ENCODE assay signal across 1 cellular context in the genomic region with DNA sequence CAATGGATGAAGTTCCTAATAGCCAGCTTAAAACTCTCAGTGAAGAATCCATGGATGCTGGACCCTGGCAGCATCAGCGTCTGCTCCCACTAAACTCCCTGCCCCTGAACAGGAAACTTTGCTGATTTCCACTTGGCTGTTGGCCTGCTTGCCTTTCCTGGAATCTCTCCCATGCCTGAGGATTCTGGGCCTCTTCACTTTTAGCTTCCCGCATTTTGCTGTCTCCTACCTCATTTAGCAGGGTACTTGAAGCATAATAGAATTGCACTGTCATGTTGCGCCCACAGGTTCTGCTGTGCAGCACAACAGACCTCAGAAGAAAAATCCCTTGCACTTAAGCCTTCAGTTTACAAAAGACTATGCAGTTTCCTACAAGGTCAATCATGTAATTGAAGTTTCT.
TF ChIP-seq lines count a peak whose summit lies in the region.

No MANE protein-coding gene starts in this region.

TF ChIP-seq in GM23338, 12 proteins besides CTCF, POLR2A, EP300 and RAD21 (continued from another document):
- TF ChIP-seq, protein P1, sequence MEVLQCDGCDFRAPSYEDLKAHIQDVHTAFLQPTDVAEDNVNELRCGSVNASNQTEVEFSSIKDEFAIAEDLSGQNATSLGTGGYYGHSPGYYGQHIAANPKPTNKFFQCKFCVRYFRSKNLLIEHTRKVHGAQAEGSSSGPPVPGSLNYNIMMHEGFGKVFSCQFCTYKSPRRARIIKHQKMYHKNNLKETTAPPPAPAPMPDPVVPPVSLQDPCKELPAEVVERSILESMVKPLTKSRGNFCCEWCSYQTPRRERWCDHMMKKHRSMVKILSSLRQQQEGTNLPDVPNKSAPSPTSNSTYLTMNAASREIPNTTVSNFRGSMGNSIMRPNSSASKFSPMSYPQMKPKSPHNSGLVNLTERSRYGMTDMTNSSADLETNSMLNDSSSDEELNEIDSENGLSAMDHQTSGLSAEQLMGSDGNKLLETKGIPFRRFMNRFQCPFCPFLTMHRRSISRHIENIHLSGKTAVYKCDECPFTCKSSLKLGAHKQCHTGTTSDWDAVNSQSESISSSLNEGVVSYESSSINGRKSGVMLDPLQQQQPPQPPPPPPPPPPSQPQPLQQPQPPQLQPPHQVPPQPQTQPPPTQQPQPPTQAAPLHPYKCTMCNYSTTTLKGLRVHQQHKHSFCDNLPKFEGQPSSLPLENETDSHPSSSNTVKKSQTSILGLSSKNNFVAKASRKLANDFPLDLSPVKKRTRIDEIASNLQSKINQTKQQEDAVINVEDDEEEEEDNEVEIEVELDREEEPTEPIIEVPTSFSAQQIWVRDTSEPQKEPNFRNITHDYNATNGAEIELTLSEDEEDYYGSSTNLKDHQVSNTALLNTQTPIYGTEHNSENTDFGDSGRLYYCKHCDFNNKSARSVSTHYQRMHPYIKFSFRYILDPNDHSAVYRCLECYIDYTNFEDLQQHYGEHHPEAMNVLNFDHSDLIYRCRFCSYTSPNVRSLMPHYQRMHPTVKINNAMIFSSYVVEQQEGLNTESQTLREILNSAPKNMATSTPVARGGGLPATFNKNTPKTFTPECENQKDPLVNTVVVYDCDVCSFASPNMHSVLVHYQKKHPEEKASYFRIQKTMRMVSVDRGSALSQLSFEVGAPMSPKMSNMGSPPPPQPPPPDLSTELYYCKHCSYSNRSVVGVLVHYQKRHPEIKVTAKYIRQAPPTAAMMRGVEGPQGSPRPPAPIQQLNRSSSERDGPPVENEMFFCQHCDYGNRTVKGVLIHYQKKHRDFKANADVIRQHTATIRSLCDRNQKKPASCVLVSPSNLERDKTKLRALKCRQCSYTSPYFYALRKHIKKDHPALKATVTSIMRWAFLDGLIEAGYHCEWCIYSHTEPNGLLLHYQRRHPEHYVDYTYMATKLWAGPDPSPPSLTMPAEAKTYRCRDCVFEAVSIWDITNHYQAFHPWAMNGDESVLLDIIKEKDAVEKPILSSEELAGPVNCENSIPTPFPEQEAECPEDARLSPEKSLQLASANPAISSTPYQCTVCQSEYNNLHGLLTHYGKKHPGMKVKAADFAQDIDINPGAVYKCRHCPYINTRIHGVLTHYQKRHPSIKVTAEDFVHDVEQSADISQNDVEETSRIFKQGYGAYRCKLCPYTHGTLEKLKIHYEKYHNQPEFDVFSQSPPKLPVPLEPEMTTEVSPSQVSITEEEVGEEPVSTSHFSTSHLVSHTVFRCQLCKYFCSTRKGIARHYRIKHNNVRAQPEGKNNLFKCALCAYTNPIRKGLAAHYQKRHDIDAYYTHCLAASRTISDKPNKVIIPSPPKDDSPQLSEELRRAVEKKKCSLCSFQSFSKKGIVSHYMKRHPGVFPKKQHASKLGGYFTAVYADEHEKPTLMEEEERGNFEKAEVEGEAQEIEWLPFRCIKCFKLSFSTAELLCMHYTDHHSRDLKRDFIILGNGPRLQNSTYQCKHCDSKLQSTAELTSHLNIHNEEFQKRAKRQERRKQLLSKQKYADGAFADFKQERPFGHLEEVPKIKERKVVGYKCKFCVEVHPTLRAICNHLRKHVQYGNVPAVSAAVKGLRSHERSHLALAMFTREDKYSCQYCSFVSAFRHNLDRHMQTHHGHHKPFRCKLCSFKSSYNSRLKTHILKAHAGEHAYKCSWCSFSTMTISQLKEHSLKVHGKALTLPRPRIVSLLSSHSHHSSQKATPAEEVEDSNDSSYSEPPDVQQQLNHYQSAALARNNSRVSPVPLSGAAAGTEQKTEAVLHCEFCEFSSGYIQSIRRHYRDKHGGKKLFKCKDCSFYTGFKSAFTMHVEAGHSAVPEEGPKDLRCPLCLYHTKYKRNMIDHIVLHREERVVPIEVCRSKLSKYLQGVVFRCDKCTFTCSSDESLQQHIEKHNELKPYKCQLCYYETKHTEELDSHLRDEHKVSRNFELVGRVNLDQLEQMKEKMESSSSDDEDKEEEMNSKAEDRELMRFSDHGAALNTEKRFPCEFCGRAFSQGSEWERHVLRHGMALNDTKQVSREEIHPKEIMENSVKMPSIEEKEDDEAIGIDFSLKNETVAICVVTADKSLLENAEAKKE (CRISPR knock-in tag; IDR thresholded peaks at IDR 0.05): no peak
- TF ChIP-seq STAT1 (IDR thresholded peaks at IDR 0.05; ENCODE audit: unreplicated experiment): no peak
- no peak for TF ChIP-seq CREB1 (CRISPR knock-in tag; IDR thresholded peaks at IDR 0.05; ENCODE audit: low read depth)
- TF ChIP-seq, protein P2, sequence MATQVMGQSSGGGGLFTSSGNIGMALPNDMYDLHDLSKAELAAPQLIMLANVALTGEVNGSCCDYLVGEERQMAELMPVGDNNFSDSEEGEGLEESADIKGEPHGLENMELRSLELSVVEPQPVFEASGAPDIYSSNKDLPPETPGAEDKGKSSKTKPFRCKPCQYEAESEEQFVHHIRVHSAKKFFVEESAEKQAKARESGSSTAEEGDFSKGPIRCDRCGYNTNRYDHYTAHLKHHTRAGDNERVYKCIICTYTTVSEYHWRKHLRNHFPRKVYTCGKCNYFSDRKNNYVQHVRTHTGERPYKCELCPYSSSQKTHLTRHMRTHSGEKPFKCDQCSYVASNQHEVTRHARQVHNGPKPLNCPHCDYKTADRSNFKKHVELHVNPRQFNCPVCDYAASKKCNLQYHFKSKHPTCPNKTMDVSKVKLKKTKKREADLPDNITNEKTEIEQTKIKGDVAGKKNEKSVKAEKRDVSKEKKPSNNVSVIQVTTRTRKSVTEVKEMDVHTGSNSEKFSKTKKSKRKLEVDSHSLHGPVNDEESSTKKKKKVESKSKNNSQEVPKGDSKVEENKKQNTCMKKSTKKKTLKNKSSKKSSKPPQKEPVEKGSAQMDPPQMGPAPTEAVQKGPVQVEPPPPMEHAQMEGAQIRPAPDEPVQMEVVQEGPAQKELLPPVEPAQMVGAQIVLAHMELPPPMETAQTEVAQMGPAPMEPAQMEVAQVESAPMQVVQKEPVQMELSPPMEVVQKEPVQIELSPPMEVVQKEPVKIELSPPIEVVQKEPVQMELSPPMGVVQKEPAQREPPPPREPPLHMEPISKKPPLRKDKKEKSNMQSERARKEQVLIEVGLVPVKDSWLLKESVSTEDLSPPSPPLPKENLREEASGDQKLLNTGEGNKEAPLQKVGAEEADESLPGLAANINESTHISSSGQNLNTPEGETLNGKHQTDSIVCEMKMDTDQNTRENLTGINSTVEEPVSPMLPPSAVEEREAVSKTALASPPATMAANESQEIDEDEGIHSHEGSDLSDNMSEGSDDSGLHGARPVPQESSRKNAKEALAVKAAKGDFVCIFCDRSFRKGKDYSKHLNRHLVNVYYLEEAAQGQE (IDR thresholded peaks at IDR 0.05; ENCODE audit: unreplicated experiment): no peak
- no peak for TF ChIP-seq EZH2phosphoT487 (IDR thresholded peaks at IDR 0.05; ENCODE audit: unreplicated experiment)
- TF ChIP-seq JUNB (IDR thresholded peaks at IDR 0.05; ENCODE audit: unreplicated experiment): no peak
- TF ChIP-seq NANOG (IDR thresholded peaks at IDR 0.05; ENCODE audit: borderline replicate concordance): no peak
